Comparison of ENCODE assay signal across 8 cellular contexts in genomic region chr1:28887835-28888682, GRCh38. TPM values are rescaled to one million over a fixed set of nuclear protein-coding genes. Genes with fewer than 3 reads are reported as not detected.
DNase-seq lines count a peak whose midpoint lies in the region; ATAC-seq, FAIRE-seq and TF ChIP-seq lines count a peak whose summit lies in the region.

No MANE protein-coding gene starts in this region.

- H4K20me1 ChIP-seq in K562 (replicated peaks; ENCODE audit: control insufficient read depth, insufficient read depth, low read length): peaks cover 21% of the 10 kb centered on the region; the same call in 1 of the 2 replicates

- H3K4me1 ChIP-seq in BE2C: peaks cover 21% of the 10 kb centered on the region
- H3K4me1 ChIP-seq in K562 (replicated peaks in 1 of 2; ENCODE audit: control insufficient read depth in 2 of 2, insufficient read depth in 2 of 2, low read length in 2 of 2): peaks cover 57 to 77% of the 10 kb centered on the region in 2 experiments
- H3K4me1 ChIP-seq in thyroid gland: peaks cover 20 to 34% of the 10 kb centered on the region in 2 donors

- H3K36me3 ChIP-seq in BE2C (0 out of 2 replicates have a peak, but pooled peaks cover 3% of the 10 kb centered on the region), K562 (ENCODE audit: control insufficient read depth, insufficient read depth, low read length) (peaks cover 37% of the 10 kb centered on the region), thyroid gland (no peaks in the 10 kb centered on the region)

- no peak for TF ChIP-seq CTCF in BE2C (IDR thresholded peaks at IDR 0.05; ENCODE audit: low read depth, low read length)
- no peak for TF ChIP-seq CTCF in K562 (IDR thresholded peaks at IDR 0.05 in 2 of 3, conservative IDR thresholded peaks at IDR 0.05 in 1 of 3; ENCODE audit: insufficient read depth in 2 of 3, low read depth in 1 of 3, low read length in 3 of 3)
- no peak for TF ChIP-seq CTCF in thyroid gland (IDR thresholded peaks at IDR 0.05)

- FAIRE-seq in K562 (lab: Jason Lieb, UNC): no peak

- WGBS in K562 (ENCODE audit: insufficient coverage, low coverage, missing lambda C conversion rate): 18% methylated on average over 24 of the region's 24 CpGs
- WGBS in thyroid gland, 2 donors: 30 to 34% methylated on average over 14 to 19 of the region's 24 CpGs

- H3K9me3 ChIP-seq in BE2C (no peaks in the 10 kb centered on the region), K562 (replicated peaks; ENCODE audit: control insufficient read depth, insufficient read depth, low read depth, low read length) (no peaks in the 10 kb centered on the region), thyroid gland (no peaks in the 10 kb centered on the region)

- no TSS peak for BruUV-seq in K562 (replicated peaks; lab: Mats Ljungman, UMichigan)

- TF ChIP-seq POLR2A in K562 (conservative IDR thresholded peaks at IDR 0.05) (peak; percentile 47; the same call in 1 of the 2 replicates), thyroid gland (IDR thresholded peaks at IDR 0.05) (peak in 1 of 2 donors; percentile 33)

- DNase-seq in BE2C: peak; percentile 23
- peak; percentile 37 for DNase-seq in HuH-7 (ENCODE audit: low spot score)
- DNase-seq in K562 (ENCODE audit: extremely low read depth in 1 of 4, low spot score in 3 of 4): peak; percentile 47 to 77 (median 55)
- peak; percentile 41 to 53 for DNase-seq in left colon
- DNase-seq in thyroid gland: peak; percentile 71 to 83
- DNase-seq in NCI-H187 treated with DMSO at 0.1 percent for 48 hours (lab: John Stamatoyannopoulos, UW): no peak

- peak overlapping the region; percentile 85 for H3K4me3 ChIP-seq in BE2C (ENCODE audit: low read depth, low read length)
- peak overlapping the region; percentile 81 for H3K4me3 ChIP-seq in K562
- H3K4me3 ChIP-seq in thyroid gland (replicated peaks in 1 of 3): peak overlapping the region; percentile 40 to 97 (median 86)

- peak overlapping the region; percentile 93 to 96 for H3K9ac ChIP-seq in K562 (ENCODE audit: insufficient read depth in 1 of 2, low read depth in 2 of 2, low read length in 2 of 2)

- in situ Hi-C loops in K562 (cut with MboI): no loop called here

- ATAC-seq in K562 (peak; percentile 13), left colon (peak; percentile 14), HG02870 (IDR thresholded peaks at IDR 0.05; ENCODE audit: unreplicated experiment) (no peak), HG03469 (IDR thresholded peaks at IDR 0.05; ENCODE audit: unreplicated experiment) (no peak)

- H2AFZ ChIP-seq in K562 (ENCODE audit: low read depth, low read length): peak overlapping the region; percentile 49; the same call in 1 of the 2 replicates

- H3K27me3 ChIP-seq in BE2C (no peaks in the 10 kb centered on the region), K562 (ENCODE audit: control insufficient read depth in 2 of 2, insufficient read depth in 2 of 2, low read length in 2 of 2) (no peaks in the 10 kb centered on the region), thyroid gland (no peaks in the 10 kb centered on the region)

- H3K79me2 ChIP-seq in K562 (ENCODE audit: control insufficient read depth, insufficient read depth, low read length): peaks cover 71% of the 10 kb centered on the region

- intact Hi-C loops in K562 (cut with micrococcal nuclease) (no loop called here), left colon (cut with DNase I, micrococcal nuclease) (loop anchor here in 1 of 2 donors (10.0 kb wide), 1 partner anchor 317 kb away; no protein-coding TSS in a partner anchor), thyroid gland (cut with DNase I) (loop anchor here (2.0 kb wide), 1 partner anchor 315 kb away; no protein-coding TSS in a partner anchor)

- TF ChIP-seq RAD21 in K562 (CRISPR knock-in tag; conservative IDR thresholded peaks at IDR 0.05 in 1 of 2, IDR thresholded peaks at IDR 0.05 in 1 of 2): no peak

- peaks cover 13% of the 10 kb centered on the region for H3K9me1 ChIP-seq in K562 (ENCODE audit: control insufficient read depth, insufficient read depth, low read length)

- peak overlapping the region; percentile 87 for H3K27ac ChIP-seq in K562 (ENCODE audit: extremely low read depth, low read depth, low read length)
- H3K27ac ChIP-seq in thyroid gland: peak overlapping the region in 2 of 3 donors; percentile 36 to 77

- CTCF ChIA-PET in K562 (lab: Yijun Ruan, JAX; ENCODE audit: low intra/inter-chr PET ratio): interaction anchor here (0.9 kb wide), 1 partner anchor 145 kb away, joined by 3 read pairs; no protein-coding TSS in a partner anchor

- POLR2A ChIA-PET in K562 (lab: Yijun Ruan, JAX): interaction anchor here (0.6 to 2.7 kb wide), 10 partner anchors 15 to 1163 kb away, joined by 3 to 14 read pairs (median 3); partner anchors contain the start of gene RNU11

- H3K4me2 ChIP-seq in K562 (ENCODE audit: insufficient read depth, low read length): peak overlapping the region; percentile 97

- no peak for TF ChIP-seq EP300 in K562 (IDR thresholded peaks at IDR 0.05; ENCODE audit: low read length)

TF ChIP-seq in K562, 482 proteins besides CTCF, POLR2A, EP300 and RAD21 (continues in another document):
- TF ChIP-seq, protein P1, sequence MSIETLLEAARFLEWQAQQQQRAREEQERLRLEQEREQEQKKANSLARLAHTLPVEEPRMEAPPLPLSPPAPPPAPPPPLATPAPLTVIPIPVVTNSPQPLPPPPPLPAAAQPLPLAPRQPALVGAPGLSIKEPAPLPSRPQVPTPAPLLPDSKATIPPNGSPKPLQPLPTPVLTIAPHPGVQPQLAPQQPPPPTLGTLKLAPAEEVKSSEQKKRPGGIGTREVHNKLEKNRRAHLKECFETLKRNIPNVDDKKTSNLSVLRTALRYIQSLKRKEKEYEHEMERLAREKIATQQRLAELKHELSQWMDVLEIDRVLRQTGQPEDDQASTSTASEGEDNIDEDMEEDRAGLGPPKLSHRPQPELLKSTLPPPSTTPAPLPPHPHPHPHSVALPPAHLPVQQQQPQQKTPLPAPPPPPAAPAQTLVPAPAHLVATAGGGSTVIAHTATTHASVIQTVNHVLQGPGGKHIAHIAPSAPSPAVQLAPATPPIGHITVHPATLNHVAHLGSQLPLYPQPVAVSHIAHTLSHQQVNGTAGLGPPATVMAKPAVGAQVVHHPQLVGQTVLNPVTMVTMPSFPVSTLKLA (conservative IDR thresholded peaks at IDR 0.05): peak in 1 of 2 experiments; percentile 38; a peak in 2 of 4 replicates
- TF ChIP-seq BRD9 (IDR thresholded peaks at IDR 0.05; ENCODE audit: low read depth, partially characterized antibody): peak; percentile 49
- TF ChIP-seq HLTF (IDR thresholded peaks at IDR 0.05): 0 out of 2 replicates have a peak, but pooled peaks have one; percentile 38
- TF ChIP-seq ZFX (CRISPR knock-in tag; IDR thresholded peaks at IDR 0.05): 0 out of 2 replicates have a peak, but pooled peaks have one; percentile 5
- TF ChIP-seq LARP7 (IDR thresholded peaks at IDR 0.05): peak; percentile 61
- peak; percentile 64 to 78; a peak in 2 of 4 replicates for TF ChIP-seq MLLT1 (IDR thresholded peaks at IDR 0.05)
- TF ChIP-seq E2F3 (CRISPR knock-in tag; IDR thresholded peaks at IDR 0.05): 0 out of 2 replicates have a peak, but pooled peaks have one; percentile 37
- TF ChIP-seq RB1 (IDR thresholded peaks at IDR 0.05; ENCODE audit: low read depth): peak; percentile 57; the same call in 1 of the 2 replicates
- TF ChIP-seq ARID1B (IDR thresholded peaks at IDR 0.05): no peak
- peak in 1 of 2 experiments; percentile 12; a peak in 2 of 4 replicates for TF ChIP-seq HDAC1 (IDR thresholded peaks at IDR 0.05)
- TF ChIP-seq PKNOX1 (IDR thresholded peaks at IDR 0.05): peak; percentile 34
- TF ChIP-seq ZNF143 (CRISPR knock-in tag; IDR thresholded peaks at IDR 0.05): peak; percentile 49; the same call in 1 of the 2 replicates

RNA-seq across cellular contexts. Expression of gene EPB41, which starts 26.3 kb away (rescaled TPM):
- polyA plus RNA-seq in BE2C (2012; ENCODE audit: insufficient read depth, insufficient read length, low read depth): 24.5 TPM
- 277 and 637 TPM in 2 replicates for total RNA-seq in K562 (2011; cell fraction: chromatin; rRNA removed; ENCODE audit: low replicate concordance)
- total RNA-seq in K562 (2011; cell fraction: nucleolus; rRNA removed): 152 and 208 TPM in 2 replicates
- total RNA-seq in K562 (2011; cell fraction: nucleoplasm; rRNA removed): 354 and 569 TPM in 2 replicates
- total RNA-seq in K562 (2014; rRNA removed) (141 and 146 TPM in 2 replicates), K562 (2014; rRNA removed; fragmentation: Illumina TruSeq; extraction: Trizol) (169 and 175 TPM in 2 replicates), K562 (2015; rRNA removed; fragmentation: Illumina TruSeq; extraction: Trizol) (186 and 188 TPM in 2 replicates), K562 (2021) (141 and 147 TPM in 2 replicates), left colon (10 to 100 TPM; 68.0 to 78.7 TPM), thyroid gland (100 to 1,000 TPM in 1 of 4 donors, 10 to 100 TPM in 3; 59.7 to 102 (median 80.2) TPM)
- polyA plus RNA-seq in K562 (2011; rRNA removed) (185 and 213 TPM in 2 replicates), K562 (2014; fragmentation: Illumina TruSeq; extraction: Trizol) (150 and 201 TPM in 2 replicates), K562 (2014; fragmentation: Nextera tagmentation; extraction: Ambion mirVana) (1 to 10 TPM; 3.7 to 7.0 TPM), K562 (2014; rRNA removed) (105 and 123 TPM in 2 replicates)
- 72.3 and 123 TPM in 2 replicates for polyA plus RNA-seq in K562 (2011; cell fraction: cytosol; rRNA removed)
- 68.9 and 82.0 TPM in 2 replicates for polyA plus RNA-seq in K562 (2011; cell fraction: nucleus; rRNA removed)
- 89.0 and 98.6 TPM in 2 replicates for polyA plus RNA-seq in K562 (2012)
- 313 and 341 TPM in 2 replicates for polyA minus RNA-seq in K562 (2011; rRNA and poly(A)+ RNA removed)
- 113 and 123 TPM in 2 replicates for polyA minus RNA-seq in K562 (2011; cell fraction: cytosol; rRNA and poly(A)+ RNA removed)
- 54.0 and 104 TPM in 2 replicates for polyA minus RNA-seq in K562 (2011; cell fraction: nucleus; rRNA and poly(A)+ RNA removed)

Comparison
In these comparisons a context has a peak if more than half of its experiments do, and no peak if none do; other contexts are left out.
1. ATAC-seq: peak in K562 (single experiment) and left colon (single experiment); none in HG02870 (single experiment) and HG03469 (single experiment).
2. Peak in every context shown above with its lines, with median percentiles within 50 percentile points of each other: H3K4me3 ChIP-seq.